In genomic region chr9:125961037-125961436, GRCh38 we compare ENCODE assay signal across 1 cellular context.
TF ChIP-seq lines count a peak whose summit lies in the region.

No MANE protein-coding gene starts in this region.

TF ChIP-seq in WTC11, 78 proteins besides CTCF, POLR2A, EP300 and RAD21 (continued from another document):
- TF ChIP-seq SMAD4 (CRISPR knock-in tag; IDR thresholded peaks at IDR 0.05) (no peak), GTF2I (CRISPR knock-in tag; conservative IDR thresholded peaks at IDR 0.05) (no peak), TEAD1 (CRISPR knock-in tag; IDR thresholded peaks at IDR 0.05) (no peak), ERG (CRISPR knock-in tag; IDR thresholded peaks at IDR 0.05) (no peak)
- TF ChIP-seq, protein P1, sequence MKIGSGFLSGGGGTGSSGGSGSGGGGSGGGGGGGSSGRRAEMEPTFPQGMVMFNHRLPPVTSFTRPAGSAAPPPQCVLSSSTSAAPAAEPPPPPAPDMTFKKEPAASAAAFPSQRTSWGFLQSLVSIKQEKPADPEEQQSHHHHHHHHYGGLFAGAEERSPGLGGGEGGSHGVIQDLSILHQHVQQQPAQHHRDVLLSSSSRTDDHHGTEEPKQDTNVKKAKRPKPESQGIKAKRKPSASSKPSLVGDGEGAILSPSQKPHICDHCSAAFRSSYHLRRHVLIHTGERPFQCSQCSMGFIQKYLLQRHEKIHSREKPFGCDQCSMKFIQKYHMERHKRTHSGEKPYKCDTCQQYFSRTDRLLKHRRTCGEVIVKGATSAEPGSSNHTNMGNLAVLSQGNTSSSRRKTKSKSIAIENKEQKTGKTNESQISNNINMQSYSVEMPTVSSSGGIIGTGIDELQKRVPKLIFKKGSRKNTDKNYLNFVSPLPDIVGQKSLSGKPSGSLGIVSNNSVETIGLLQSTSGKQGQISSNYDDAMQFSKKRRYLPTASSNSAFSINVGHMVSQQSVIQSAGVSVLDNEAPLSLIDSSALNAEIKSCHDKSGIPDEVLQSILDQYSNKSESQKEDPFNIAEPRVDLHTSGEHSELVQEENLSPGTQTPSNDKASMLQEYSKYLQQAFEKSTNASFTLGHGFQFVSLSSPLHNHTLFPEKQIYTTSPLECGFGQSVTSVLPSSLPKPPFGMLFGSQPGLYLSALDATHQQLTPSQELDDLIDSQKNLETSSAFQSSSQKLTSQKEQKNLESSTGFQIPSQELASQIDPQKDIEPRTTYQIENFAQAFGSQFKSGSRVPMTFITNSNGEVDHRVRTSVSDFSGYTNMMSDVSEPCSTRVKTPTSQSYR (CRISPR knock-in tag; IDR thresholded peaks at IDR 0.05) = no peak
- TF ChIP-seq, protein P2, sequence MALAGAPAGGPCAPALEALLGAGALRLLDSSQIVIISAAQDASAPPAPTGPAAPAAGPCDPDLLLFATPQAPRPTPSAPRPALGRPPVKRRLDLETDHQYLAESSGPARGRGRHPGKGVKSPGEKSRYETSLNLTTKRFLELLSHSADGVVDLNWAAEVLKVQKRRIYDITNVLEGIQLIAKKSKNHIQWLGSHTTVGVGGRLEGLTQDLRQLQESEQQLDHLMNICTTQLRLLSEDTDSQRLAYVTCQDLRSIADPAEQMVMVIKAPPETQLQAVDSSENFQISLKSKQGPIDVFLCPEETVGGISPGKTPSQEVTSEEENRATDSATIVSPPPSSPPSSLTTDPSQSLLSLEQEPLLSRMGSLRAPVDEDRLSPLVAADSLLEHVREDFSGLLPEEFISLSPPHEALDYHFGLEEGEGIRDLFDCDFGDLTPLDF (CRISPR knock-in tag; IDR thresholded peaks at IDR 0.05) = no peak
